In the genomic region with DNA sequence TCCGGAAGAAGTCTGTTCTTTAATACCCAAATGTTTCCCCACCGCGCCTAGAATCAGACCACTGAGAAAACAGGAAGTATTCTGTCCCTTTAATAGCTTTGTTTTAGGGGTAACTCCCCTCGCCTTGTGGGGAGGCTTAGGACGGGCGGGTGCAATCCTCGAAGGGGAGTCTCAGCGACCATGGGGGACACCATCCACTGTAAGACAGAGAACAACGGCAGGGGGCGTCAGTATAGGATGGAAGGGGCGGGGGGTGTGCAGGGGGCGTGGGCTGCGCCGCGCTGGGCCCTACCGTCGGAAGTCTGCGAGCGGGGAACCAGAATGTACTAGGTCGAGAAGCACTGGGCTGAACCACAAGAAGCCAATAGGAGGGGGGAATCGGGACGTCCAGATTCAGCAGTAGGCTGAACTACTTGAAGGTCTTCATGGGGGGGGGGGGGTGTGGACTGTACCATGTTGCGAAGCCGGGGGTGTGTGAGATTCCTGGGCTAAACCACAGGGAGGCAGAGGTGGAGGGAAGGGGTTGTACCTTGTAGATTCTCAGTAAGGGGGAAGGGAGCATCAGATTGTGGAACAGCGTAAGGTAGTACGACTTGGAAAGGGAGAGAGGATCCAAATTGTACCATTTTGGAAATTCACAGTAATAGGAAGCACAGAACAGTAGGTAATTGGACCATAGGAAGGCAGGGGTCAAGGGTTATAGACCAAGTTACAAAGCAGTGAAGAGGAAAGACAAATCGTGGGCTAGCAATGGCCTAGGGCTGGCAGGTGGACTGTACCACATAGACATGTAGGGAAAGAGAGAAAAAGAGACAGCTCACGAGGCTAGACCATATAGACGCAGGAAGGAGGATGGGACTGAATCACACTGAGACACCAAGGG, we compare ENCODE assay signal across 8 cellular contexts. TPM values are rescaled to one million over a fixed set of nuclear protein-coding genes. Genes with fewer than 3 reads are reported as not detected.
DNase-seq lines count a peak whose midpoint lies in the region; ATAC-seq and TF ChIP-seq lines count a peak whose summit lies in the region.

No MANE protein-coding gene starts in this region.

- no peaks in the 10 kb centered on the region for H3K9me3 Mint-ChIP-seq in activated CD4-positive, alpha-beta memory T cell treated with anti-CD3 and anti-CD28 coated beads, Interleukin-2, amount 10 ng/mL, durations not matched to agents 7 days and 5 days

- DNase-seq in Ammon's horn (ENCODE audit: low spot score) (peak; percentile 94), NCI-H748 (lab: John Stamatoyannopoulos, UW; ENCODE audit: unreplicated experiment) (peak; percentile 96), ecto neural progenitor cell (ENCODE audit: low spot score) (peak; percentile 92), lower lobe of right lung (peak; percentile 89)
- peak; percentile 88 for DNase-seq in activated CD4-positive, alpha-beta memory T cell treated with anti-CD3 and anti-CD28 coated beads, Interleukin-2, amount 10 ng/mL, durations not matched to agents 7 days and 5 days
- peak; percentile 56 to 78 (median 70) for DNase-seq in stimulated activated CD4-positive, alpha-beta T cell treated with anti-CD3 and anti-CD28 coated beads, TNF-alpha, amount 100 ng/mL, for 4 hours (ENCODE audit: low read depth in 3 of 3)

- TF ChIP-seq CTCF in lower lobe of right lung (IDR thresholded peaks at IDR 0.05): no peak

- CTCF ChIA-PET in activated CD4-positive, alpha-beta memory T cell treated with anti-CD3 and anti-CD28 coated beads, Interleukin-2, amount 10 ng/mL, durations not matched to agents 7 days and 5 days (lab: Charles Lee): interaction anchor here (0.6 to 2.1 kb wide), 2 partner anchors 15 to 355 kb away, joined by 3 to 7 read pairs; partner anchors contain the start of gene RUVBL2

- no peaks in the 10 kb centered on the region for H3K27me3 Mint-ChIP-seq in activated CD4-positive, alpha-beta memory T cell treated with anti-CD3 and anti-CD28 coated beads, Interleukin-2, amount 10 ng/mL, durations not matched to agents 7 days and 5 days

- no peaks in the 10 kb centered on the region for H3K9me3 ChIP-seq in lower lobe of right lung

- peaks cover 6% of the 10 kb centered on the region for H3K36me3 ChIP-seq in lower lobe of right lung

- peaks cover 44% of the 10 kb centered on the region for H3K4me1 Mint-ChIP-seq in activated CD4-positive, alpha-beta memory T cell treated with anti-CD3 and anti-CD28 coated beads, Interleukin-2, amount 10 ng/mL, durations not matched to agents 7 days and 5 days

- peak overlapping the region; percentile 85 for H3K4me3 Mint-ChIP-seq in activated CD4-positive, alpha-beta memory T cell treated with anti-CD3 and anti-CD28 coated beads, Interleukin-2, amount 10 ng/mL, durations not matched to agents 7 days and 5 days

- peak overlapping the region; percentile 96 for H3K27ac ChIP-seq in lower lobe of right lung

- intact Hi-C loops in lower lobe of right lung (cut with DNase I): no loop called here

- POLR2A ChIA-PET in activated CD4-positive, alpha-beta memory T cell treated with anti-CD3 and anti-CD28 coated beads, Interleukin-2, amount 10 ng/mL, durations not matched to agents 7 days and 5 days (lab: Charles Lee): interaction anchor here (0.5 to 2.3 kb wide), 5 partner anchors 8 to 173 kb away, joined by 3 to 15 read pairs (median 10); partner anchors contain the start of genes BCAT2, CA11, RPL18 and SPHK2

- peak overlapping the region; percentile 92 for H3K27ac Mint-ChIP-seq in activated CD4-positive, alpha-beta memory T cell treated with anti-CD3 and anti-CD28 coated beads, Interleukin-2, amount 10 ng/mL, durations not matched to agents 7 days and 5 days

- peaks cover 40% of the 10 kb centered on the region for H3K4me1 ChIP-seq in lower lobe of right lung

- ATAC-seq in GM19043 (IDR thresholded peaks at IDR 0.05; ENCODE audit: low read depth, unreplicated experiment) (peak; percentile 12), HG03521 (IDR thresholded peaks at IDR 0.05; ENCODE audit: unreplicated experiment) (peak; percentile 8), lower lobe of right lung (peak; percentile 70 to 72)

- no peaks in the 10 kb centered on the region for H3K27me3 ChIP-seq in lower lobe of right lung (ENCODE audit: low read depth)

- no peaks in the 10 kb centered on the region for H3K36me3 Mint-ChIP-seq in activated CD4-positive, alpha-beta memory T cell treated with anti-CD3 and anti-CD28 coated beads, Interleukin-2, amount 10 ng/mL, durations not matched to agents 7 days and 5 days (ENCODE audit: low read depth)

- peak overlapping the region; percentile 84 for H3K4me3 ChIP-seq in lower lobe of right lung

RNA-seq across cellular contexts. Expression of gene DBP, which starts 1.0 kb away (rescaled TPM):
- 10 to 100 TPM; 18.7 to 19.1 TPM for total RNA-seq in activated CD4-positive, alpha-beta memory T cell treated with anti-CD3 and anti-CD28 coated beads, Interleukin-2, amount 10 ng/mL, durations not matched to agents 7 days and 5 days
- total RNA-seq in lower lobe of right lung: 17.7 TPM

RNA-seq across cellular contexts. Expression of gene CA11, which starts 7.8 kb away (rescaled TPM):
- 1 to 10 TPM; 3.9 to 4.5 TPM for total RNA-seq in activated CD4-positive, alpha-beta memory T cell treated with anti-CD3 and anti-CD28 coated beads, Interleukin-2, amount 10 ng/mL, durations not matched to agents 7 days and 5 days
- 7.8 TPM for total RNA-seq in lower lobe of right lung

RNA-seq across cellular contexts. Expression of gene SPHK2, which starts 18.9 kb away (rescaled TPM):
- total RNA-seq in activated CD4-positive, alpha-beta memory T cell treated with anti-CD3 and anti-CD28 coated beads, Interleukin-2, amount 10 ng/mL, durations not matched to agents 7 days and 5 days: 10 to 100 TPM; 27.7 to 29.5 TPM
- total RNA-seq in lower lobe of right lung: 23.8 TPM

RNA-seq across cellular contexts. Expression of gene RPL18, which starts 19.2 kb away (rescaled TPM):
- 1,000 to 10,000 TPM; 1,511 to 1,528 TPM for total RNA-seq in activated CD4-positive, alpha-beta memory T cell treated with anti-CD3 and anti-CD28 coated beads, Interleukin-2, amount 10 ng/mL, durations not matched to agents 7 days and 5 days
- 997 TPM for total RNA-seq in lower lobe of right lung

RNA-seq across cellular contexts. Expression of gene FAM83E, which starts 23.3 kb away (rescaled TPM):
- 1 to 10 TPM; 1.3 to 2.6 TPM for total RNA-seq in activated CD4-positive, alpha-beta memory T cell treated with anti-CD3 and anti-CD28 coated beads, Interleukin-2, amount 10 ng/mL, durations not matched to agents 7 days and 5 days
- 34.1 TPM for total RNA-seq in lower lobe of right lung

Comparison
In these comparisons a context has a peak if more than half of its experiments do, and no peak if none do; other contexts are left out.
1. Peak in every context shown above with its lines: DNase-seq, ATAC-seq, H3K4me3 ChIP-seq and H3K27ac ChIP-seq.
2. ATAC-seq: peak in every context shown above with its lines; median percentile 71 in lower lobe of right lung; 12 in GM19043; 8 in HG03521.